In the genomic region with DNA sequence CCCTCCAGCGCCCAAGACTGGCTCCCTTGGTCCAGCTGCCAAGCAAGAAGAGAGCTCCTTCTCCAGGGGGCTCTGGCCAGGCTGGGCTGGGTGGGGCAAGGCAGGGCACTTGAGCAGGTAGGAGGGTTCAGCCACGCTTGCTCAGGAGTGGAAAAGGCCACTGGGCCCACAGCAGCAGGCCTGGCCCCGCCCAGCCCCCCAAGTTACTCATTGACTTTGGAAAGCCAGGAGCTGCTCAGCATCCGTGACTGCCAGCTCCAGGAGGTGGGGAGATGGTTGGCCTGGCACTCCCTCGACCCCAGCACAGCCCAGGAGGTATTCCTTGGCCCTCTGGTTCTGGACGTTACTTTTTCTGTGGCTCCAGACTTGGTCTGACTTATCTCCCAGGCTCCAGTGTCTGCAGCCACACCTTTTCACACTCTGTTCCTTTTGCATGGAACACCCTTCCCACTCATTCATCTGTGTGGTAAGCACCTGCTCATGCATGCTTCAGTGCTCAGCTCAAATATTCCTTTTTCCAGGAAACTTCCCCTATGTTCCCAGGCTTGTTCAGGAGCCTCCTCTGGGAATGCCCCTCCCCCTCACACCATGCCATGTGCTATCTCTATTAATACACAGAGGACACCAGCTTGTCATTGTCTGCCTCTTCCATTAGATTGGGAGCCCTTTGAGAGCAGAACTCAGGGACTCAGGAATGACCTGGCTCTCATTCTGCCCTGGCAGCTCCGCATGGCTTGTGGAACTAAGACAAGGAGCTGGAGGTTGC, we compare ENCODE assay signal across 22 cellular contexts. TPM values are rescaled to one million over a fixed set of nuclear protein-coding genes. Genes with fewer than 3 reads are reported as not detected.
DNase-seq lines count a peak whose midpoint lies in the region; ATAC-seq and TF ChIP-seq lines count a peak whose summit lies in the region.
"Had no signal": no experiment of that assay in that cellular context is flagged by ENCODE, and none has a peak within 500 bp of the region (broad histone marks: within the 10 kb centered on the region; RNA-seq: fewer than 3 reads in every experiment).

A gene with protein sequence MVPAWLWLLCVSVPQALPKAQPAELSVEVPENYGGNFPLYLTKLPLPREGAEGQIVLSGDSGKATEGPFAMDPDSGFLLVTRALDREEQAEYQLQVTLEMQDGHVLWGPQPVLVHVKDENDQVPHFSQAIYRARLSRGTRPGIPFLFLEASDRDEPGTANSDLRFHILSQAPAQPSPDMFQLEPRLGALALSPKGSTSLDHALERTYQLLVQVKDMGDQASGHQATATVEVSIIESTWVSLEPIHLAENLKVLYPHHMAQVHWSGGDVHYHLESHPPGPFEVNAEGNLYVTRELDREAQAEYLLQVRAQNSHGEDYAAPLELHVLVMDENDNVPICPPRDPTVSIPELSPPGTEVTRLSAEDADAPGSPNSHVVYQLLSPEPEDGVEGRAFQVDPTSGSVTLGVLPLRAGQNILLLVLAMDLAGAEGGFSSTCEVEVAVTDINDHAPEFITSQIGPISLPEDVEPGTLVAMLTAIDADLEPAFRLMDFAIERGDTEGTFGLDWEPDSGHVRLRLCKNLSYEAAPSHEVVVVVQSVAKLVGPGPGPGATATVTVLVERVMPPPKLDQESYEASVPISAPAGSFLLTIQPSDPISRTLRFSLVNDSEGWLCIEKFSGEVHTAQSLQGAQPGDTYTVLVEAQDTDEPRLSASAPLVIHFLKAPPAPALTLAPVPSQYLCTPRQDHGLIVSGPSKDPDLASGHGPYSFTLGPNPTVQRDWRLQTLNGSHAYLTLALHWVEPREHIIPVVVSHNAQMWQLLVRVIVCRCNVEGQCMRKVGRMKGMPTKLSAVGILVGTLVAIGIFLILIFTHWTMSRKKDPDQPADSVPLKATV (minus strand): TSS at position 83 of the 766 bp plus-strand sequence. CDS start 820 bp downstream, outside the sequence.

- WGBS in heart right ventricle, 2 donors, result 61 to 68% methylated on average over 7 of the region's 7 CpGs

- H3K36me3 ChIP-seq in BLaER1 (no peaks in the 10 kb centered on the region), heart right ventricle (peaks cover 0 to 12% (median 0%) of the 10 kb centered on the region in 9 donors), A673 (ENCODE audit: insufficient read depth, low read length, poor library complexity, severe bottlenecking) (no peaks in the 10 kb centered on the region), neural progenitor cell (no peaks in the 10 kb centered on the region)
- H3K36me3 ChIP-seq: colonic mucosa had no signal

- CTCF ChIA-PET in A673 (lab: Charles Lee), result interaction anchor here (0.8 kb wide), 1 partner anchor 9 kb away, joined by 3 read pairs; no protein-coding TSS in a partner anchor

- no peaks in the 10 kb centered on the region for H3F3A ChIP-seq in neural progenitor cell (ENCODE audit: low read depth)

- intact Hi-C loops in heart right ventricle (cut with DNase I) (no loop called here), A673 (cut with micrococcal nuclease; ENCODE audit: unreplicated experiment) (no loop called here)

- H3K27ac ChIP-seq in BLaER1 (0 out of 2 replicates have a peak within 1 kb of the TSS, but pooled peaks have one; percentile 18), heart right ventricle (peak within 1 kb of the TSS; percentile 44 to 97 (median 84)), A673 (ENCODE audit: low read depth, low read length, poor library complexity, severe bottlenecking) (no peak within 1 kb of the TSS), neural progenitor cell (no peak within 1 kb of the TSS)
- H3K27ac ChIP-seq: colonic mucosa, stomach, VCaP had no signal

- no peaks in the 10 kb centered on the region for H3K79me2 ChIP-seq in neural progenitor cell (ENCODE audit: low read depth)

- H3K4me1 ChIP-seq in BLaER1 (peaks cover 54% of the 10 kb centered on the region), heart right ventricle (peaks cover 3 to 52% (median 24%) of the 10 kb centered on the region in 9 donors), A673 (ENCODE audit: insufficient read depth, low read length, poor library complexity, severe bottlenecking) (peaks cover 7% of the 10 kb centered on the region), neural progenitor cell (no peaks in the 10 kb centered on the region)
- H3K4me1 ChIP-seq: colonic mucosa had no signal

- H3K27me3 Mint-ChIP-seq in neural progenitor cell (ENCODE audit: insufficient read depth, low read depth), result peaks cover 19% of the 10 kb centered on the region

- DNase-seq in NCI-H526 treated with DMSO at 0.1 percent for 48 hours (lab: John Stamatoyannopoulos, UW), result peak; percentile 6
- no peak for DNase-seq in heart right ventricle
- peak; percentile 60 for DNase-seq in myocyte (ENCODE audit: low read depth)
- DNase-seq in A673 (ENCODE audit: low spot score), result no peak
- DNase-seq in neural progenitor cell (ENCODE audit: low spot score), result no peak
- DNase-seq: activated CD4-positive, alpha-beta memory T cell treated with anti-CD3 and anti-CD28 coated beads for 36 hours; activated T-cell treated with anti-CD3 and anti-CD28 coated beads, Interleukin-2, amount 50 U/mL, for 4 hours; CD8-positive, alpha-beta memory T cell; colonic mucosa; EL; MM.1S; NCI-H187; NCI-H510A treated with DMSO at 0.1 percent for 48 hours; retina; SIG-M5; stomach; T-helper 1 cell had no signal

- H3K9me3 Mint-ChIP-seq in neural progenitor cell, result no peaks in the 10 kb centered on the region
- H3K9me3 Mint-ChIP-seq: activated CD4-positive, alpha-beta memory T cell treated with anti-CD3 and anti-CD28 coated beads for 36 hours; activated naive CD4-positive, alpha-beta T cell treated with anti-CD3 and anti-CD28 coated beads, Interleukin-2, amount 50 U/mL, for 24 hours; activated T-cell treated with anti-CD3 and anti-CD28 coated beads, Interleukin-2, amount 50 U/mL, for 4 hours; CD8-positive, alpha-beta memory T cell had no signal

- H3K27ac Mint-ChIP-seq in neural progenitor cell, result no peak within 1 kb of the TSS
- H3K27ac Mint-ChIP-seq: activated CD4-positive, alpha-beta memory T cell treated with anti-CD3 and anti-CD28 coated beads for 36 hours; activated naive CD4-positive, alpha-beta T cell treated with anti-CD3 and anti-CD28 coated beads, Interleukin-2, amount 50 U/mL, for 24 hours had no signal

- H3K9ac ChIP-seq in BLaER1, result 0 out of 2 replicates have a peak within 1 kb of the TSS, but pooled peaks have one; percentile 3
- no peak within 1 kb of the TSS for H3K9ac ChIP-seq in neural progenitor cell

- H3K4me3 ChIP-seq in BLaER1 (no peak within 1 kb of the TSS), heart right ventricle (no peak within 1 kb of the TSS), A673 (ENCODE audit: low read depth, low read length, poor library complexity, severe bottlenecking) (no peak within 1 kb of the TSS), neural progenitor cell (no peak within 1 kb of the TSS)
- H3K4me3 ChIP-seq: colonic mucosa, stomach had no signal

- no peaks in the 10 kb centered on the region for H3K36me3 Mint-ChIP-seq in neural progenitor cell
- H3K36me3 Mint-ChIP-seq: activated naive CD4-positive, alpha-beta T cell treated with anti-CD3 and anti-CD28 coated beads, Interleukin-2, amount 50 U/mL, for 24 hours; CD8-positive, alpha-beta memory T cell had no signal

- no peaks in the 10 kb centered on the region for H4K20me1 ChIP-seq in BLaER1
- no peaks in the 10 kb centered on the region for H4K20me1 ChIP-seq in neural progenitor cell (ENCODE audit: low read depth)

- H3K4me3 Mint-ChIP-seq in neural progenitor cell, result no peak within 1 kb of the TSS
- H3K4me3 Mint-ChIP-seq: activated CD4-positive, alpha-beta memory T cell treated with anti-CD3 and anti-CD28 coated beads for 36 hours; activated naive CD4-positive, alpha-beta T cell treated with anti-CD3 and anti-CD28 coated beads, Interleukin-2, amount 50 U/mL, for 24 hours; activated T-cell treated with anti-CD3 and anti-CD28 coated beads, Interleukin-2, amount 50 U/mL, for 4 hours; CD8-positive, alpha-beta memory T cell had no signal

- POLR2A ChIA-PET in A673 (lab: Charles Lee; ENCODE audit: low non-redundant PET), result no interaction called here

- peaks cover 21% of the 10 kb centered on the region for H3K4me1 Mint-ChIP-seq in neural progenitor cell
- H3K4me1 Mint-ChIP-seq: activated naive CD4-positive, alpha-beta T cell treated with anti-CD3 and anti-CD28 coated beads, Interleukin-2, amount 50 U/mL, for 24 hours; CD8-positive, alpha-beta memory T cell had no signal

- peak within 1 kb of the TSS; percentile 45 for H3K4me2 ChIP-seq in BLaER1
- H3K4me2 ChIP-seq in neural progenitor cell, result no peak within 1 kb of the TSS

- no peaks in the 10 kb centered on the region for H3K9me3 ChIP-seq in BLaER1
- H3K9me3 ChIP-seq in heart right ventricle, result no peaks in the 10 kb centered on the region
- no peaks in the 10 kb centered on the region for H3K9me3 ChIP-seq in A673 (ENCODE audit: low read depth, low read length, poor library complexity, severe bottlenecking)
- no peaks in the 10 kb centered on the region for H3K9me3 ChIP-seq in neural progenitor cell (ENCODE audit: low read depth)
- H3K9me3 ChIP-seq: colonic mucosa, stomach had no signal

- ATAC-seq in heart right ventricle (peak in 6 of 8 donors; percentile 3 to 26 (median 10)), HG03354 (IDR thresholded peaks at IDR 0.05; ENCODE audit: poor library complexity, severe bottlenecking, unreplicated experiment) (no peak), HG02840 (IDR thresholded peaks at IDR 0.05; ENCODE audit: low FRiP score, unreplicated experiment) (no peak)
- ATAC-seq: activated T-cell treated with anti-CD3 and anti-CD28 coated beads, Interleukin-2, amount 50 U/mL, for 4 hours had no signal

- TF ChIP-seq CTCF in heart right ventricle (IDR thresholded peaks at IDR 0.05) (no peak), A673 (conservative IDR thresholded peaks at IDR 0.05; ENCODE audit: low read depth, low read length) (no peak), neural progenitor cell (IDR thresholded peaks at IDR 0.05) (no peak)

- BruUV-seq in A673 (replicated peaks; lab: Mats Ljungman, UMichigan), result no TSS peak

- H3K27me3 ChIP-seq in BLaER1 (0 out of 2 replicates have a peak, but pooled peaks cover under 1% of the 10 kb centered on the region), heart right ventricle (peaks cover 0 to 36% (median 13%) of the 10 kb centered on the region in 7 donors), A673 (replicated peaks; ENCODE audit: insufficient read depth, low read depth, low read length, poor library complexity) (peaks cover 6% of the 10 kb centered on the region), neural progenitor cell (peaks cover 39% of the 10 kb centered on the region)
- H3K27me3 ChIP-seq: colonic mucosa had no signal

- H2AFZ ChIP-seq in neural progenitor cell (replicated peaks), result no peak within 1 kb of the TSS

RNA-seq across cellular contexts. Expression of the gene that starts here (rescaled TPM):
- total RNA-seq in heart right ventricle (under 1 TPM in 3 of 10 donors, not detected in 7; 0.25 to 0.47 (median 0.47) TPM), myocyte (1.1 TPM in 1 of 2 replicates, not detected in the other), A673 (2021) (not detected in 2 replicates), neural progenitor cell (ENCODE audit: low replicate concordance) (not detected in 2 replicates)
- polyA plus RNA-seq in heart right ventricle, result under 1 TPM; 0.15 to 0.59 TPM
- not detected for polyA plus RNA-seq in myocyte (2012)
- total RNA-seq: activated CD4-positive, alpha-beta memory T cell treated with anti-CD3 and anti-CD28 coated beads for 36 hours; activated T-cell treated with anti-CD3 and anti-CD28 coated beads, Interleukin-2, amount 50 U/mL, for 4 hours; CD8-positive, alpha-beta memory T cell had no signal
- polyA plus RNA-seq: CD8-positive, alpha-beta memory T cell had no signal

Comparison
In these comparisons a context has a peak if more than half of its experiments do, and no peak if none do; other contexts are left out.
1. Peak in ATAC-seq and H3K27ac ChIP-seq in heart right ventricle; RNA of the gene not detected or under 1 TPM.
2. DNase-seq: peak in NCI-H526 treated with DMSO at 0.1 percent for 48 hours (single experiment) and myocyte (single experiment); none in heart right ventricle (0 of 2), A673 (single experiment) and neural progenitor cell (single experiment).